Comparison of ENCODE assay signal across 9 cellular contexts in the genomic region with DNA sequence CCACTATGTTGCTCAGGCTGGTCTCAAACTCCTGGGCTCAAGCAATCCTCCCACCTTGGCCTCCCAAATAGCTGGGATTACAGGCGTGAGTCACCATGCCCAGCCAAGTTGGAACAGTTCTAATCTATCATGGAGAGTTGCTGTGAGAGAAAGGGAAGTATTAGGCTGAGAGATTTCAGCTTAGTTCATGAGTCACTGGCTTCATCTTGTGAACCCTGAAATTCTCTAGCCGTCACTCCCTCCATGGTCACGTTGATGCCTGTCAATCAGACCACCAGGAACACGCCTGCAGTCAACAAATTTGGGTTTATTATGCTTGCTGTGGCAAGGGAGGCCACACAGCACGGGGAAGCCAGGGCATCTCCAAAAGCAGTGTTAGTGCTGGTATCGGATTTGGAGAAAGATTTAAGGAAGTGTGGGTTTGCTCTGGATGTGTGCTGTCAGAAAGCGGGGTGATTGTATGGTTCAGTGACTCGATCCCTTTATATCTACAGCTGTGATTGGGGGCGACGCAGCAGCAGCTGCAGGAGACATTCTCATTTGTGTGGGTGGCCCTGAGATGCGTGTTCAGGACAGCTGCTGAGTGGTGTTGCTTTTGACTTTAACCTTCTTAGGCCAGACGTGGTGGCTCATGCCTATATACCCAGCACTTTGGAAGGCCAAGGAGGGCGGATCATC. TPM values are rescaled to one million over a fixed set of nuclear protein-coding genes. Genes with fewer than 3 reads are reported as not detected.
DNase-seq lines count a peak whose midpoint lies in the region; ATAC-seq and TF ChIP-seq lines count a peak whose summit lies in the region.
"Had no signal": no experiment of that assay in that cellular context is flagged by ENCODE, and none has a peak within 500 bp of the region (broad histone marks: within the 10 kb centered on the region; RNA-seq: fewer than 3 reads in every experiment).

No MANE protein-coding gene starts in this region.

- no peaks in the 10 kb centered on the region for H3K4me1 ChIP-seq in uterus

- no peak overlapping the region for H3K4me3 ChIP-seq in uterus

- H3K4me1 Mint-ChIP-seq in mesothelial cell of epicardium: peaks cover 16% of the 10 kb centered on the region
- H3K4me1 Mint-ChIP-seq in T-helper 17 cell: peaks cover 8% of the 10 kb centered on the region

- H3K36me3 ChIP-seq in uterus: no peaks in the 10 kb centered on the region

- H3K27ac Mint-ChIP-seq in mesothelial cell of epicardium: peak overlapping the region; percentile 45
- H3K27ac Mint-ChIP-seq in T-helper 17 cell: no peak overlapping the region
- H3K27ac Mint-ChIP-seq: immature natural killer cell had no signal

- intact Hi-C loops in uterus (cut with DNase I; ENCODE audit: low total_unique reads): no loop called here

- no peak for TF ChIP-seq CTCF in mesothelial cell of epicardium (IDR thresholded peaks at IDR 0.05; ENCODE audit: unreplicated experiment)
- TF ChIP-seq CTCF in uterus (IDR thresholded peaks at IDR 0.05): no peak

- H3K9me3 Mint-ChIP-seq in mesothelial cell of epicardium: no peaks in the 10 kb centered on the region
- H3K9me3 Mint-ChIP-seq: immature natural killer cell had no signal

- no peaks in the 10 kb centered on the region for H3K27me3 ChIP-seq in uterus

- H3K27ac ChIP-seq in uterus: no peak overlapping the region

- ATAC-seq in GM18517 (IDR thresholded peaks at IDR 0.05; ENCODE audit: unreplicated experiment): no peak
- no peak for ATAC-seq in T-helper 17 cell

- no peak for TF ChIP-seq POLR2A in uterus (IDR thresholded peaks at IDR 0.05)

- H3K27me3 Mint-ChIP-seq in mesothelial cell of epicardium (ENCODE audit: low read depth) (no peaks in the 10 kb centered on the region), T-helper 17 cell (peaks cover 37% of the 10 kb centered on the region)

- H3K9me3 ChIP-seq in T-helper 17 cell (ENCODE audit: control insufficient read depth, low read length, poor library complexity, severe bottlenecking): no peaks in the 10 kb centered on the region
- no peaks in the 10 kb centered on the region for H3K9me3 ChIP-seq in uterus

- H3K4me3 Mint-ChIP-seq in mesothelial cell of epicardium (no peak overlapping the region), T-helper 17 cell (no peak overlapping the region)
- H3K4me3 Mint-ChIP-seq: immature natural killer cell had no signal

- peak; percentile 85 for DNase-seq in HCEC 1CT
- peak; percentile 90 for DNase-seq in amniotic epithelial cell (ENCODE audit: low read depth)
- DNase-seq in mesothelial cell of epicardium (ENCODE audit: low spot score in 2 of 2, unreplicated experiment in 2 of 2): no peak
- DNase-seq in T-helper 17 cell: no peak
- no peak for DNase-seq in uterus
- DNase-seq: anterior cingulate cortex; immature natural killer cell; stimulated activated CD4-positive, alpha-beta T cell treated with anti-CD3 and anti-CD28 coated beads, Interleukin-12 subunit alpha, Interleukin-12 subunit beta, amount 100 ng/mL, for 4 hours had no signal

- peaks cover 10% of the 10 kb centered on the region for H3K36me3 Mint-ChIP-seq in mesothelial cell of epicardium
- H3K36me3 Mint-ChIP-seq in T-helper 17 cell (ENCODE audit: low read depth): no peaks in the 10 kb centered on the region
- H3K36me3 Mint-ChIP-seq: immature natural killer cell had no signal

RNA-seq across cellular contexts. Expression of a gene that starts 18.7 kb away (rescaled TPM):
- 2.8 to 3.5 TPM (median 3.0 TPM) in 3 replicates for total RNA-seq in mesothelial cell of epicardium
- total RNA-seq in T-helper 17 cell: under 1 TPM; 0.65 to 0.81 TPM
- total RNA-seq in uterus: 1 to 10 TPM in 2 of 4 donors, under 1 TPM in 1, not detected in 1; 0.59 to 1.9 (median 1.0) TPM

RNA-seq across cellular contexts. Expression of a gene that starts 30.2 kb away (rescaled TPM):
- 101 to 103 TPM (median 101 TPM) in 3 replicates for total RNA-seq in mesothelial cell of epicardium
- total RNA-seq in T-helper 17 cell: under 1 TPM in 1 of 2 donors, not detected in 1; 0.21 TPM
- total RNA-seq in uterus: 10 to 100 TPM; 12.9 to 96.9 (median 74.3) TPM

RNA-seq across cellular contexts. Expression of a gene that starts 46.5 kb away (rescaled TPM):
- total RNA-seq in mesothelial cell of epicardium (not detected in 3 replicates), T-helper 17 cell (not detected), uterus (not detected)

RNA-seq across cellular contexts. Expression of a gene that starts 52.7 kb away (rescaled TPM):
- total RNA-seq in mesothelial cell of epicardium (6.1 to 7.0 TPM (median 6.6 TPM) in 3 replicates), T-helper 17 cell (1 to 10 TPM; 1.5 to 1.9 TPM), uterus (1 to 10 TPM in 2 of 4 donors, under 1 TPM in 1, not detected in 1; 0.29 to 2.1 (median 1.6) TPM)

RNA-seq across cellular contexts. Expression of a gene that starts 58.7 kb away (rescaled TPM):
- total RNA-seq in mesothelial cell of epicardium (74.5 to 88.0 TPM (median 82.1 TPM) in 3 replicates), T-helper 17 cell (10 to 100 TPM; 73.8 to 79.1 TPM), uterus (100 to 1,000 TPM in 1 of 4 donors, 10 to 100 TPM in 3; 18.8 to 104 (median 73.8) TPM)

Comparison
In these comparisons a context has a peak if more than half of its experiments do, and no peak if none do; other contexts are left out.
1. DNase-seq: peak in HCEC 1CT (single experiment) and amniotic epithelial cell (single experiment); none in mesothelial cell of epicardium (0 of 2), T-helper 17 cell (0 of 3) and uterus (0 of 2).
2. RNA of a gene that starts 30.2 kb away (total RNA-seq): 101 to 103 TPM in mesothelial cell of epicardium and 12.9 to 96.9 TPM in uterus; 0.21 TPM in T-helper 17 cell; every median in the first group is over 10 times any median in the second.